7 cellular contexts compared by ENCODE assay signal in the genomic region with DNA sequence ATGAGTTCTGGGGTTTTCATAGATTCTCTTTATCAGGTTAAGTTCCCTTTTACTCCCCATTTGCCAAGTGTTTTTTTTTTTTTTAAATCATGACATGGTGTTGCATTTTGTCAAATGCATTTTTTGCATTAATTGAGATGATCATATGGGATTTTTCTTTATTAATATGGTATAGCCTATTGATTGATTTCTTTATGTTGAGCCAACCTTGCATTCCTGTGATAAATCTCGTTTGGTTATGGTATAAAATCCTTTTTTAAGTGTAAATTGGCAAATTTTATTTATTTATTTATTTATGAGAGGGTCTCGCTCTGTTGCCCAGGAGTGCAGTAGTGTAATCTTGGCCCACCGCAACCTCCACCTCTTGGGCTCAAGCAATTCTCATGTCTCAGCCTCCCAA.
"Had no signal": no experiment of that assay in that cellular context is flagged by ENCODE, and none has a peak within 500 bp of the region (broad histone marks: within the 10 kb centered on the region; RNA-seq: fewer than 3 reads in every experiment).

No MANE protein-coding gene starts in this region.

- DNase-seq: IMR-90, KBM-7, KG1 had no signal

- H3K27ac ChIP-seq: HL-60, KMS-11 had no signal

- ATAC-seq: HepG2 had no signal

- FAIRE-seq: HepG2, HTR-8/SVneo had no signal

- H3K9ac ChIP-seq: KMS-11 had no signal

- H3K4me2 ChIP-seq: KMS-11 had no signal
